ENCODE assay signal across 12 cellular contexts in the genomic region with DNA sequence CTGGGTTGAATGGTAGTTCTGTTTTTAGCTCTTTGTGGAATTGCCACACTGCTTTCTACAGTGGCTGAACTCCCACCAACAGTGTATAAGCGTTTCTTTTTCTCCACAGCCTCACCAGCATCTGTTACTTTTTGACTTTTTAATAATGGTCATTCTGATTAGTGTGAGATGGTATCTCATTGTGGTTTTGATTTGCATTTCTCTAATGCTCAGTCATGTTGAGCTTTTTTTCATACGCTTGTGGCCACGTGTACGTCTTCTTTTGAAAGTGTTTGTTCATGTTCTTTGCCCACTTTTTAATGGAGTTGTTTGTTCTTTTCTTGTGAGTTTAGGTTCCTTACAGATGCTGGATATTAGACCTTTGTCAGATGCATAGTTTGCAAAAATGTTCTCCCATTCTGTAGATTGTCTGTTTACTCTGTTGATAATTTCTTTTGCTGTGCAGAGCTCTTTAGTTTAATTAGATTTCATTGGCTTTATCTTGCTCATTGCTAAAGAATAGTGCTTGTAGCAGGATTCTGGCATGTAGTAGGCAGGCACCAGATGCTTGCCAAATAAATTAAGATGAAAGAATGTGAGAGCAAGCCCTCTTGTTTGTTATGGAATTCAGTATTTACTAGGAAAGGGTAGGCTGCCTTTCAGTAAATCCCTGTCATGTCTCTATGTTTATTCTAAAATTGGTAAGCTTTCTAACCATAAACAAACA.
"Had no signal": no experiment of that assay in that cellular context is flagged by ENCODE, and none has a peak within 500 bp of the region (broad histone marks: within the 10 kb centered on the region; RNA-seq: fewer than 3 reads in every experiment).

No MANE protein-coding gene starts in this region.

- H3K4me3 ChIP-seq: pancreas, SK-N-MC, thoracic aorta had no signal

- H3K27ac Mint-ChIP-seq: activated B cell treated with CpG ODN at 0.5 μM for 24 hours; activated CD4-positive, alpha-beta T cell treated with anti-CD3 and anti-CD28 coated beads, Interleukin-2, amount 10 ng/mL, durations not matched to agents 24 days and 14 days; stimulated activated naive CD8-positive, alpha-beta T cell treated with anti-CD3 and anti-CD28 coated beads, Interleukin-15, amount 100 ng/mL, for 72 hours had no signal

- ATAC-seq: pancreas; stimulated activated naive CD8-positive, alpha-beta T cell treated with anti-CD3 and anti-CD28 coated beads, Interleukin-15, amount 100 ng/mL, for 72 hours had no signal

- H3K27me3 ChIP-seq: pancreas had no signal

- H3K9me3 ChIP-seq: pancreas, thoracic aorta had no signal

- H3K4me1 Mint-ChIP-seq: activated B cell treated with CpG ODN at 0.5 μM for 24 hours; activated CD4-positive, alpha-beta T cell treated with anti-CD3 and anti-CD28 coated beads, Interleukin-2, amount 10 ng/mL, durations not matched to agents 24 days and 14 days; nephron; stimulated activated naive CD8-positive, alpha-beta T cell treated with anti-CD3 and anti-CD28 coated beads, Interleukin-15, amount 100 ng/mL, for 72 hours had no signal

- H3K27ac ChIP-seq: pancreas, SK-N-MC, thoracic aorta had no signal

- DNase-seq: activated B cell treated with CpG ODN at 0.5 μM for 24 hours; activated CD4-positive, alpha-beta T cell treated with anti-CD3 and anti-CD28 coated beads, Interleukin-2, amount 10 ng/mL, durations not matched to agents 24 days and 14 days; activated CD8-positive, alpha-beta memory T cell treated with anti-CD3 and anti-CD28 coated beads for 24 hours; activated naive CD4-positive, alpha-beta T cell treated with Interleukin-2 at 50 U/mL for 16 hours; mesendoderm; pancreas; stimulated activated CD4-positive, alpha-beta T cell treated with anti-CD3 and anti-CD28 coated beads, Interleukin-15, amount 100 ng/mL, for 24 hours; stimulated activated CD4-positive, alpha-beta T cell treated with anti-CD3 and anti-CD28 coated beads, Interleukin-4, amount 100 ng/mL, for 24 hours; stimulated activated naive CD8-positive, alpha-beta T cell treated with anti-CD3 and anti-CD28 coated beads, Interleukin-15, amount 100 ng/mL, for 72 hours had no signal

- H3K36me3 ChIP-seq: pancreas, thoracic aorta had no signal

- H3K27me3 Mint-ChIP-seq: activated B cell treated with CpG ODN at 0.5 μM for 24 hours; activated CD4-positive, alpha-beta T cell treated with anti-CD3 and anti-CD28 coated beads, Interleukin-2, amount 10 ng/mL, durations not matched to agents 24 days and 14 days; stimulated activated naive CD8-positive, alpha-beta T cell treated with anti-CD3 and anti-CD28 coated beads, Interleukin-15, amount 100 ng/mL, for 72 hours had no signal

- H3K9me3 Mint-ChIP-seq: activated B cell treated with CpG ODN at 0.5 μM for 24 hours; activated CD4-positive, alpha-beta T cell treated with anti-CD3 and anti-CD28 coated beads, Interleukin-2, amount 10 ng/mL, durations not matched to agents 24 days and 14 days; nephron; stimulated activated naive CD8-positive, alpha-beta T cell treated with anti-CD3 and anti-CD28 coated beads, Interleukin-15, amount 100 ng/mL, for 72 hours had no signal

- H3K4me3 Mint-ChIP-seq: activated B cell treated with CpG ODN at 0.5 μM for 24 hours; activated CD4-positive, alpha-beta T cell treated with anti-CD3 and anti-CD28 coated beads, Interleukin-2, amount 10 ng/mL, durations not matched to agents 24 days and 14 days; nephron; stimulated activated naive CD8-positive, alpha-beta T cell treated with anti-CD3 and anti-CD28 coated beads, Interleukin-15, amount 100 ng/mL, for 72 hours had no signal
